Comparison of ENCODE assay signal across 25 cellular contexts in genomic region chr10:33478089-33478674, GRCh38.
"Had no signal": no experiment of that assay in that cellular context is flagged by ENCODE, and none has a peak within 500 bp of the region (broad histone marks: within the 10 kb centered on the region; RNA-seq: fewer than 3 reads in every experiment).

No MANE protein-coding gene starts in this region.

- H3K36me3 ChIP-seq: breast epithelium, lower lobe of right lung, thoracic aorta, uterus had no signal

- H3K27ac Mint-ChIP-seq: activated naive CD4-positive, alpha-beta T cell treated with anti-CD3 and anti-CD28 coated beads, Interleukin-2, amount 50 U/mL, for 72 hours; activated T-cell treated with anti-CD3 and anti-CD28 coated beads, Interleukin-2, amount 50 U/mL, for 72 hours; immature natural killer cell; natural killer cell; stimulated activated effector memory CD8-positive, alpha-beta T cell treated with anti-CD3 and anti-CD28 coated beads, Interleukin-12 subunit alpha, Interleukin-12 subunit beta, amount 100 ng/mL, for 72 hours; stimulated activated naive CD8-positive, alpha-beta T cell treated with anti-CD3 and anti-CD28 coated beads, Interleukin-15, Interleukin-2, amounts not matched to agents 100 ng/mL and 50 ng/mL, for 24 hours had no signal

- H3K27me3 ChIP-seq: breast epithelium, uterus had no signal

- DNase-seq: activated CD4-positive, alpha-beta T cell treated with anti-CD3 and anti-CD28 coated beads for 4 hours; activated CD4-positive, alpha-beta T cell treated with anti-CD3 and anti-CD28 coated beads, Interleukin-2, amount 50 U/mL, for 4 hours; activated naive CD4-positive, alpha-beta T cell; activated T-cell treated with anti-CD3 and anti-CD28 coated beads for 4 hours; activated T-cell treated with anti-CD3 and anti-CD28 coated beads, Interleukin-2, amount 50 U/mL, for 72 hours; central memory CD4-positive, alpha-beta T cell; foreskin fibroblast; head of caudate nucleus; hypothalamus; immature natural killer cell; lower lobe of right lung; mesenchymal stem cell; natural killer cell; retina; stimulated activated CD4-positive, alpha-beta T cell treated with anti-CD3 and anti-CD28 coated beads, Interleukin-4, amount 100 ng/mL, for 24 hours; trophoblast cell; uterus had no signal

- H3K36me3 Mint-ChIP-seq: activated naive CD4-positive, alpha-beta T cell treated with anti-CD3 and anti-CD28 coated beads, Interleukin-2, amount 50 U/mL, for 72 hours; immature natural killer cell; natural killer cell; stimulated activated effector memory CD8-positive, alpha-beta T cell treated with anti-CD3 and anti-CD28 coated beads, Interleukin-12 subunit alpha, Interleukin-12 subunit beta, amount 100 ng/mL, for 72 hours had no signal

- H3K4me3 ChIP-seq: breast epithelium, lower lobe of right lung, skin epidermis, thoracic aorta, uterus had no signal

- H3K27ac ChIP-seq: breast epithelium, lower lobe of right lung, skin epidermis, thoracic aorta, uterus had no signal

- H3K4me1 ChIP-seq: breast epithelium, lower lobe of right lung, uterus had no signal

- H3K4me1 Mint-ChIP-seq: immature natural killer cell; natural killer cell; stimulated activated effector memory CD8-positive, alpha-beta T cell treated with anti-CD3 and anti-CD28 coated beads, Interleukin-12 subunit alpha, Interleukin-12 subunit beta, amount 100 ng/mL, for 72 hours had no signal

- H3K9me3 Mint-ChIP-seq: activated naive CD4-positive, alpha-beta T cell treated with anti-CD3 and anti-CD28 coated beads, Interleukin-2, amount 50 U/mL, for 72 hours; stimulated activated effector memory CD8-positive, alpha-beta T cell treated with anti-CD3 and anti-CD28 coated beads, Interleukin-12 subunit alpha, Interleukin-12 subunit beta, amount 100 ng/mL, for 72 hours had no signal

- ATAC-seq: activated naive CD4-positive, alpha-beta T cell treated with anti-CD3 and anti-CD28 coated beads, Interleukin-2, amount 50 U/mL, for 72 hours; activated T-cell treated with anti-CD3 and anti-CD28 coated beads, Interleukin-2, amount 50 U/mL, for 72 hours; lower lobe of right lung; natural killer cell; sciatic nerve; stimulated activated effector memory CD8-positive, alpha-beta T cell treated with anti-CD3 and anti-CD28 coated beads, Interleukin-12 subunit alpha, Interleukin-12 subunit beta, amount 100 ng/mL, for 72 hours had no signal

- FAIRE-seq: endothelial cell of umbilical vein had no signal

- H3K4me3 Mint-ChIP-seq: activated T-cell treated with anti-CD3 and anti-CD28 coated beads, Interleukin-2, amount 50 U/mL, for 72 hours; immature natural killer cell; natural killer cell; stimulated activated effector memory CD8-positive, alpha-beta T cell treated with anti-CD3 and anti-CD28 coated beads, Interleukin-12 subunit alpha, Interleukin-12 subunit beta, amount 100 ng/mL, for 72 hours; stimulated activated naive CD8-positive, alpha-beta T cell treated with anti-CD3 and anti-CD28 coated beads, Interleukin-15, Interleukin-2, amounts not matched to agents 100 ng/mL and 50 ng/mL, for 24 hours had no signal

- H3K9me3 ChIP-seq: breast epithelium, lower lobe of right lung, thoracic aorta, uterus had no signal
